ENCODE assay signal across 13 cellular contexts in the genomic region with DNA sequence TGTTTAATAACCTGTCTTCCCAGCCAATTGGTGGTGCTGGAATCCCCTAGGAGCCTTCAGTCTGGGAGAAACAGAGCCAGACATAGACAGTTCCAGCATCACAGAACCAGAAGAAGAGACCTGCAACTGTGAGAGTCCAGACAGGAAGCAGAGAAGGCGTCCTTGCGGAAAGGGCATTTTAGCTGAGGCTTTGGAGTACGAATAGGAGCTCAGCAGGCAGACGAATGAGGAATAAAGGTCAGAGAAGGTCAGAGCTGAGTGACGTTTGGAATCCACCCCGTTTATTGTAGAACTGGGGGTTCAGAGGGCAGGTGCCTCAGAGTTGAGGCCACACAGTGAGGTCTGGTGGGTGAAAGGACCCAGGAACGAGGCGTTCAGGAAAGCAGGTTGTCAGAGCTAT. TPM values are rescaled to one million over a fixed set of nuclear protein-coding genes. Genes with fewer than 3 reads are reported as not detected.
DNase-seq lines count a peak whose midpoint lies in the region; ATAC-seq and TF ChIP-seq lines count a peak whose summit lies in the region.
"Had no signal": no experiment of that assay in that cellular context is flagged by ENCODE, and none has a peak within 500 bp of the region (broad histone marks: within the 10 kb centered on the region; RNA-seq: fewer than 3 reads in every experiment).

No MANE protein-coding gene starts in this region.

- H3K27ac Mint-ChIP-seq in activated naive CD8-positive, alpha-beta T cell, result peak overlapping the region; percentile 83
- no peak overlapping the region for H3K27ac Mint-ChIP-seq in activated naive CD8-positive, alpha-beta T cell treated with anti-CD3 and anti-CD28 coated beads, Interleukin-2, amount 50 U/mL, for 24 hours
- H3K27ac Mint-ChIP-seq in memory B cell, result peak overlapping the region; percentile 25

- H3K27me3 ChIP-seq in ascending aorta (no peaks in the 10 kb centered on the region), thymus (ENCODE audit: control insufficient read depth, insufficient read depth) (no peaks in the 10 kb centered on the region)
- H3K27me3 ChIP-seq: brain microvascular endothelial cell had no signal

- H3K27me3 Mint-ChIP-seq in activated naive CD8-positive, alpha-beta T cell, result no peaks in the 10 kb centered on the region
- no peaks in the 10 kb centered on the region for H3K27me3 Mint-ChIP-seq in activated naive CD8-positive, alpha-beta T cell treated with anti-CD3 and anti-CD28 coated beads, Interleukin-2, amount 50 U/mL, for 24 hours
- H3K27me3 Mint-ChIP-seq in memory B cell, result no peaks in the 10 kb centered on the region

- H3K27ac ChIP-seq in ascending aorta, result peak overlapping the region; percentile 36 to 63
- H3K27ac ChIP-seq in thymus (ENCODE audit: low read depth), result peak overlapping the region; percentile 64
- H3K27ac ChIP-seq: brain microvascular endothelial cell had no signal

- H3K4me3 Mint-ChIP-seq in activated naive CD8-positive, alpha-beta T cell, result peak overlapping the region; percentile 65
- H3K4me3 Mint-ChIP-seq in activated naive CD8-positive, alpha-beta T cell treated with anti-CD3 and anti-CD28 coated beads, Interleukin-2, amount 50 U/mL, for 24 hours, result no peak overlapping the region
- H3K4me3 Mint-ChIP-seq in memory B cell, result no peak overlapping the region

- no peak for ATAC-seq in activated naive CD8-positive, alpha-beta T cell treated with anti-CD3 and anti-CD28 coated beads, Interleukin-2, amount 50 U/mL, for 24 hours
- ATAC-seq in memory B cell (ENCODE audit: low read depth) (no peak), HG03432 (IDR thresholded peaks at IDR 0.05; ENCODE audit: unreplicated experiment) (no peak)

- H3K4me1 ChIP-seq in ascending aorta, result peaks cover 24 to 32% of the 10 kb centered on the region in 2 donors
- peaks cover 30% of the 10 kb centered on the region for H3K4me1 ChIP-seq in thymus (ENCODE audit: control insufficient read depth, insufficient read depth, low read length)

- peaks cover 56 to 72% of the 10 kb centered on the region in 2 donors for H3K36me3 ChIP-seq in ascending aorta
- H3K36me3 ChIP-seq in thymus (ENCODE audit: control insufficient read depth, insufficient read depth), result peaks cover 43% of the 10 kb centered on the region

- no peaks in the 10 kb centered on the region for H3K9me3 Mint-ChIP-seq in activated naive CD8-positive, alpha-beta T cell (ENCODE audit: low read depth)
- H3K9me3 Mint-ChIP-seq in activated naive CD8-positive, alpha-beta T cell treated with anti-CD3 and anti-CD28 coated beads, Interleukin-2, amount 50 U/mL, for 24 hours, result no peaks in the 10 kb centered on the region
- no peaks in the 10 kb centered on the region for H3K9me3 Mint-ChIP-seq in memory B cell

- peaks cover 64% of the 10 kb centered on the region for H3K4me1 Mint-ChIP-seq in activated naive CD8-positive, alpha-beta T cell (ENCODE audit: low read depth)
- H3K4me1 Mint-ChIP-seq in activated naive CD8-positive, alpha-beta T cell treated with anti-CD3 and anti-CD28 coated beads, Interleukin-2, amount 50 U/mL, for 24 hours, result peaks cover 60% of the 10 kb centered on the region
- peaks cover 30% of the 10 kb centered on the region for H3K4me1 Mint-ChIP-seq in memory B cell

- 94% methylated on average over 8 of the region's 8 CpGs for WGBS in thymus

- DNase-seq in activated naive CD8-positive, alpha-beta T cell treated with anti-CD3 and anti-CD28 coated beads, Interleukin-2, amount 50 U/mL, for 24 hours, result no peak
- no peak for DNase-seq in ascending aorta (ENCODE audit: low spot score in 2 of 2)
- DNase-seq in memory B cell (ENCODE audit: low spot score in 2 of 2), result no peak
- no peak for DNase-seq in NCI-H1694 treated with DMSO at 0.1 percent for 48 hours (lab: John Stamatoyannopoulos, UW)
- no peak for DNase-seq in HK-2 (ENCODE audit: unreplicated experiment)
- DNase-seq: brain microvascular endothelial cell, NCI-H187 had no signal

- intact Hi-C loops in ascending aorta (cut with DNase I), result no loop called here

- H3K9me3 ChIP-seq in ascending aorta, result no peaks in the 10 kb centered on the region
- peaks cover 2% of the 10 kb centered on the region for H3K9me3 ChIP-seq in thymus (ENCODE audit: control insufficient read depth)

- peaks cover 12% of the 10 kb centered on the region for H3K36me3 Mint-ChIP-seq in activated naive CD8-positive, alpha-beta T cell
- H3K36me3 Mint-ChIP-seq in activated naive CD8-positive, alpha-beta T cell treated with anti-CD3 and anti-CD28 coated beads, Interleukin-2, amount 50 U/mL, for 24 hours (ENCODE audit: low read depth), result peaks cover 43% of the 10 kb centered on the region
- peaks cover 27% of the 10 kb centered on the region for H3K36me3 Mint-ChIP-seq in memory B cell

- no peak for TF ChIP-seq CTCF in ascending aorta (IDR thresholded peaks at IDR 0.05)

- no peak overlapping the region for H3K4me3 ChIP-seq in ascending aorta
- no peak overlapping the region for H3K4me3 ChIP-seq in thymus (ENCODE audit: low read length)

RNA-seq across cellular contexts. Expression of gene ARRDC2, which starts 5.2 kb away (rescaled TPM):
- total RNA-seq in ascending aorta, result 443 TPM
- polyA plus RNA-seq in thymus, result 172 TPM

RNA-seq across cellular contexts. Expression of gene KCNN1, which starts 46.3 kb away (rescaled TPM):
- total RNA-seq in ascending aorta, result not detected
- polyA plus RNA-seq in thymus, result 0.27 TPM
- total RNA-seq: HT1080, myocyte, subcutaneous adipose tissue had no signal
